1 cellular context compared by ENCODE assay signal in the genomic region with DNA sequence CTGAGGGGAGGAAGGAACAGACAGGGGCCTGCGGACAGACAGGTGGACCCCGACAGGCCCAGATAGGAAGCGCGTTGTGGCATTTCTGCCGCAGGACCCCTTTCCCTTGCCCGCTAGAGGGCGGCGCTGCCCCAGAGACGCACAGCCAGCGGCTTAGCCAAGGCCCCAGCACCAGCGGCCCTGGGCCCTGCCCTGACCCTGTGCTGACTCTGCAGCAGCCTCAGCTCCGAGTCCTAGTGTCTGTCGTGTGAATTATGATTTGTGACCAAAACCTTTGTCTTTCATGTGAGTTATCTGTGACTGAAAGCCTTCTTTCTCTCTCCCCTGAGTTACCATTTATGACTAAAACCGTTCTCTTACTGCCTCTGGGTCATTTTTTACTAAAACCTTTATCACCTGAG.
TF ChIP-seq lines count a peak whose summit lies in the region.

No MANE protein-coding gene starts in this region.

TF ChIP-seq in K562, 482 proteins besides CTCF, POLR2A, EP300 and RAD21 (continued from another document and continues in another):
- TF ChIP-seq ZNF316 (IDR thresholded peaks at IDR 0.05): peak; percentile 28; the same call in 1 of the 2 replicates
- peak in 1 of 2 experiments; percentile 38; a peak in 1 of 4 replicates for TF ChIP-seq MAZ (CRISPR knock-in tag; conservative IDR thresholded peaks at IDR 0.05 in 1 of 2, IDR thresholded peaks at IDR 0.05 in 1 of 2)
- no peak for TF ChIP-seq SAFB2 (IDR thresholded peaks at IDR 0.05; ENCODE audit: borderline replicate concordance, low read depth, low read length, severe bottlenecking)
- TF ChIP-seq, protein P1, sequence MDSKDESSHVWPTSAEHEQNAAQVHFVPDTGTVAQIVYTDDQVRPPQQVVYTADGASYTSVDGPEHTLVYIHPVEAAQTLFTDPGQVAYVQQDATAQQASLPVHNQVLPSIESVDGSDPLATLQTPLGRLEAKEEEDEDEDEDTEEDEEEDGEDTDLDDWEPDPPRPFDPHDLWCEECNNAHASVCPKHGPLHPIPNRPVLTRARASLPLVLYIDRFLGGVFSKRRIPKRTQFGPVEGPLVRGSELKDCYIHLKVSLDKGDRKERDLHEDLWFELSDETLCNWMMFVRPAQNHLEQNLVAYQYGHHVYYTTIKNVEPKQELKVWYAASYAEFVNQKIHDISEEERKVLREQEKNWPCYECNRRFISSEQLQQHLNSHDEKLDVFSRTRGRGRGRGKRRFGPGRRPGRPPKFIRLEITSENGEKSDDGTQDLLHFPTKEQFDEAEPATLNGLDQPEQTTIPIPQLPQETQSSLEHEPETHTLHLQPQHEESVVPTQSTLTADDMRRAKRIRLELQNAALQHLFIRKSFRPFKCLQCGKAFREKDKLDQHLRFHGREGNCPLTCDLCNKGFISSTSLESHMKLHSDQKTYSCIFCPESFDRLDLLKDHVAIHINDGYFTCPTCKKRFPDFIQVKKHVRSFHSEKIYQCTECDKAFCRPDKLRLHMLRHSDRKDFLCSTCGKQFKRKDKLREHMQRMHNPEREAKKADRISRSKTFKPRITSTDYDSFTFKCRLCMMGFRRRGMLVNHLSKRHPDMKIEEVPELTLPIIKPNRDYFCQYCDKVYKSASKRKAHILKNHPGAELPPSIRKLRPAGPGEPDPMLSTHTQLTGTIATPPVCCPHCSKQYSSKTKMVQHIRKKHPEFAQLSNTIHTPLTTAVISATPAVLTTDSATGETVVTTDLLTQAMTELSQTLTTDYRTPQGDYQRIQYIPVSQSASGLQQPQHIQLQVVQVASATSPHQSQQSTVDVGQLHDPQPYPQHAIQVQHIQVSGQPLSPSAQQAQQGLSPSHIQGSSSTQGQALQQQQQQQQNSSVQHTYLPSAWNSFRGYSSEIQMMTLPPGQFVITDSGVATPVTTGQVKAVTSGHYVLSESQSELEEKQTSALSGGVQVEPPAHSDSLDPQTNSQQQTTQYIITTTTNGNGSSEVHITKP (IDR thresholded peaks at IDR 0.05; ENCODE audit: partially characterized antibody): no peak
- TF ChIP-seq PHF21A (IDR thresholded peaks at IDR 0.05; ENCODE audit: borderline replicate concordance, low read depth): no peak
- TF ChIP-seq RCOR1 (IDR thresholded peaks at IDR 0.05; ENCODE audit: borderline replicate concordance in 1 of 2, low read depth in 2 of 2, low read length in 2 of 2): 0 out of 4 replicates have a peak, but pooled peaks of 1 of the 2 experiments have one; percentile 31
- TF ChIP-seq TCF7 (IDR thresholded peaks at IDR 0.05; ENCODE audit: borderline replicate concordance): peak; percentile 23; the same call in 1 of the 2 replicates
- TF ChIP-seq ELF4 (CRISPR knock-in tag; IDR thresholded peaks at IDR 0.05): no peak
- TF ChIP-seq ESRRA (IDR thresholded peaks at IDR 0.05; ENCODE audit: borderline replicate concordance, low read depth): peak; percentile 30; the same call in 1 of the 2 replicates
- TF ChIP-seq MTA2 (IDR thresholded peaks at IDR 0.05; ENCODE audit: low read depth): no peak
- 0 out of 2 replicates have a peak, but pooled peaks have one; percentile 47 for TF ChIP-seq ETV5 (CRISPR knock-in tag; IDR thresholded peaks at IDR 0.05; ENCODE audit: low read depth)
- no peak for TF ChIP-seq SRSF3 (IDR thresholded peaks at IDR 0.05; ENCODE audit: insufficient read depth, low read length)
- no peak for TF ChIP-seq ZNF165 (CRISPR knock-in tag; IDR thresholded peaks at IDR 0.05; ENCODE audit: borderline replicate concordance)
- TF ChIP-seq TEAD1 (CRISPR knock-in tag; IDR thresholded peaks at IDR 0.05): 0 out of 4 replicates have a peak, but pooled peaks of 1 of the 2 experiments have one; percentile 34
- TF ChIP-seq, protein P2, sequence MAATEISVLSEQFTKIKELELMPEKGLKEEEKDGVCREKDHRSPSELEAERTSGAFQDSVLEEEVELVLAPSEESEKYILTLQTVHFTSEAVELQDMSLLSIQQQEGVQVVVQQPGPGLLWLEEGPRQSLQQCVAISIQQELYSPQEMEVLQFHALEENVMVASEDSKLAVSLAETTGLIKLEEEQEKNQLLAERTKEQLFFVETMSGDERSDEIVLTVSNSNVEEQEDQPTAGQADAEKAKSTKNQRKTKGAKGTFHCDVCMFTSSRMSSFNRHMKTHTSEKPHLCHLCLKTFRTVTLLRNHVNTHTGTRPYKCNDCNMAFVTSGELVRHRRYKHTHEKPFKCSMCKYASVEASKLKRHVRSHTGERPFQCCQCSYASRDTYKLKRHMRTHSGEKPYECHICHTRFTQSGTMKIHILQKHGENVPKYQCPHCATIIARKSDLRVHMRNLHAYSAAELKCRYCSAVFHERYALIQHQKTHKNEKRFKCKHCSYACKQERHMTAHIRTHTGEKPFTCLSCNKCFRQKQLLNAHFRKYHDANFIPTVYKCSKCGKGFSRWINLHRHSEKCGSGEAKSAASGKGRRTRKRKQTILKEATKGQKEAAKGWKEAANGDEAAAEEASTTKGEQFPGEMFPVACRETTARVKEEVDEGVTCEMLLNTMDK (IDR thresholded peaks at IDR 0.05; ENCODE audit: borderline replicate concordance, insufficient read depth, low read depth, low read length, poor library complexity, severe bottlenecking): peak; percentile 56
- TF ChIP-seq, protein P3, sequence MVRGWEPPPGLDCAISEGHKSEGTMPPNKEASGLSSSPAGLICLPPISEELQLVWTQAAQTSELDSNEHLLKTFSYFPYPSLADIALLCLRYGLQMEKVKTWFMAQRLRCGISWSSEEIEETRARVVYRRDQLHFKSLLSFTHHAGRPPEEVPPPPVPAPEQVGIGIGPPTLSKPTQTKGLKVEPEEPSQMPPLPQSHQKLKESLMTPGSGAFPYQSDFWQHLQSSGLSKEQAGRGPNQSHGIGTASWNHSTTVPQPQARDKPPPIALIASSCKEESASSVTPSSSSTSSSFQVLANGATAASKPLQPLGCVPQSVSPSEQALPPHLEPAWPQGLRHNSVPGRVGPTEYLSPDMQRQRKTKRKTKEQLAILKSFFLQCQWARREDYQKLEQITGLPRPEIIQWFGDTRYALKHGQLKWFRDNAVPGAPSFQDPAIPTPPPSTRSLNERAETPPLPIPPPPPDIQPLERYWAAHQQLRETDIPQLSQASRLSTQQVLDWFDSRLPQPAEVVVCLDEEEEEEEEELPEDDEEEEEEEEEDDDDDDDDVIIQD (CRISPR knock-in tag; IDR thresholded peaks at IDR 0.05): no peak
- TF ChIP-seq, protein P4, sequence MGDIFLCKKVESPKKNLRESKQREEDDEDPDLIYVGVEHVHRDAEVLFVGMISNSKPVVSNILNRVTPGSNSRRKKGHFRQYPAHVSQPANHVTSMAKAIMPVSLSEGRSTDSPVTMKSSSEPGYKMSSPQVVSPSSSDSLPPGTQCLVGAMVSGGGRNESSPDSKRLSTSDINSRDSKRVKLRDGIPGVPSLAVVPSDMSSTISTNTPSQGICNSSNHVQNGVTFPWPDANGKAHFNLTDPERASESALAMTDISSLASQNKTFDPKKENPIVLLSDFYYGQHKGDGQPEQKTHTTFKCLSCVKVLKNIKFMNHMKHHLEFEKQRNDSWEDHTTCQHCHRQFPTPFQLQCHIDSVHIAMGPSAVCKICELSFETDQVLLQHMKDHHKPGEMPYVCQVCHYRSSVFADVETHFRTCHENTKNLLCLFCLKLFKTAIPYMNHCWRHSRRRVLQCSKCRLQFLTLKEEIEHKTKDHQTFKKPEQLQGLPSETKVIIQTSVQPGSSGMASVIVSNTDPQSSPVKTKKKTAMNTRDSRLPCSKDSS (IDR thresholded peaks at IDR 0.05; ENCODE audit: low read depth, partially characterized antibody): no peak
- TF ChIP-seq SNRNP70 (optimal IDR thresholded peaks at IDR 0.05; ENCODE audit: low read depth, low read length): no peak
- TF ChIP-seq KDM4B (IDR thresholded peaks at IDR 0.05; ENCODE audit: borderline replicate concordance in 2 of 2, low read depth in 1 of 2): 0 out of 4 replicates have a peak, but pooled peaks of 1 of the 2 experiments have one; percentile 41
- TF ChIP-seq, protein P5, sequence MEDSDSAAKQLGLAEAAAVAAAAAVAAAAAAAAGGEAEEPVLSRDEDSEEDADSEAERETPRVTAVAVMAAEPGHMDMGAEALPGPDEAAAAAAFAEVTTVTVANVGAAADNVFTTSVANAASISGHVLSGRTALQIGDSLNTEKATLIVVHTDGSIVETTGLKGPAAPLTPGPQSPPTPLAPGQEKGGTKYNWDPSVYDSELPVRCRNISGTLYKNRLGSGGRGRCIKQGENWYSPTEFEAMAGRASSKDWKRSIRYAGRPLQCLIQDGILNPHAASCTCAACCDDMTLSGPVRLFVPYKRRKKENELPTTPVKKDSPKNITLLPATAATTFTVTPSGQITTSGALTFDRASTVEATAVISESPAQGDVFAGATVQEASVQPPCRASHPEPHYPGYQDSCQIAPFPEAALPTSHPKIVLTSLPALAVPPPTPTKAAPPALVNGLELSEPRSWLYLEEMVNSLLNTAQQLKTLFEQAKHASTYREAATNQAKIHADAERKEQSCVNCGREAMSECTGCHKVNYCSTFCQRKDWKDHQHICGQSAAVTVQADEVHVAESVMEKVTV (CRISPR knock-in tag; IDR thresholded peaks at IDR 0.05): peak; percentile 89
- TF ChIP-seq BHLHE40 (IDR thresholded peaks at IDR 0.05; ENCODE audit: low read length): peak; percentile 67
- TF ChIP-seq BRF1 (IDR thresholded peaks at IDR 0.05; ENCODE audit: borderline replicate concordance, extremely low read depth, insufficient read length): no peak
- TF ChIP-seq CTBP1 (IDR thresholded peaks at IDR 0.05; ENCODE audit: borderline replicate concordance): peak; percentile 55; the same call in 1 of the 2 replicates
- no peak for TF ChIP-seq MECOM (CRISPR knock-in tag; IDR thresholded peaks at IDR 0.05)
- TF ChIP-seq RB1 (IDR thresholded peaks at IDR 0.05; ENCODE audit: low read depth): peak; percentile 93
- peak; percentile 63; the same call in 1 of the 2 replicates for TF ChIP-seq ZNF12 (CRISPR knock-in tag; IDR thresholded peaks at IDR 0.05)
- TF ChIP-seq MBD2 (IDR thresholded peaks at IDR 0.05; ENCODE audit: borderline replicate concordance, low read depth): no peak
- no peak for TF ChIP-seq GTF2E2 (tag; IDR thresholded peaks at IDR 0.05)
- TF ChIP-seq, protein P6, sequence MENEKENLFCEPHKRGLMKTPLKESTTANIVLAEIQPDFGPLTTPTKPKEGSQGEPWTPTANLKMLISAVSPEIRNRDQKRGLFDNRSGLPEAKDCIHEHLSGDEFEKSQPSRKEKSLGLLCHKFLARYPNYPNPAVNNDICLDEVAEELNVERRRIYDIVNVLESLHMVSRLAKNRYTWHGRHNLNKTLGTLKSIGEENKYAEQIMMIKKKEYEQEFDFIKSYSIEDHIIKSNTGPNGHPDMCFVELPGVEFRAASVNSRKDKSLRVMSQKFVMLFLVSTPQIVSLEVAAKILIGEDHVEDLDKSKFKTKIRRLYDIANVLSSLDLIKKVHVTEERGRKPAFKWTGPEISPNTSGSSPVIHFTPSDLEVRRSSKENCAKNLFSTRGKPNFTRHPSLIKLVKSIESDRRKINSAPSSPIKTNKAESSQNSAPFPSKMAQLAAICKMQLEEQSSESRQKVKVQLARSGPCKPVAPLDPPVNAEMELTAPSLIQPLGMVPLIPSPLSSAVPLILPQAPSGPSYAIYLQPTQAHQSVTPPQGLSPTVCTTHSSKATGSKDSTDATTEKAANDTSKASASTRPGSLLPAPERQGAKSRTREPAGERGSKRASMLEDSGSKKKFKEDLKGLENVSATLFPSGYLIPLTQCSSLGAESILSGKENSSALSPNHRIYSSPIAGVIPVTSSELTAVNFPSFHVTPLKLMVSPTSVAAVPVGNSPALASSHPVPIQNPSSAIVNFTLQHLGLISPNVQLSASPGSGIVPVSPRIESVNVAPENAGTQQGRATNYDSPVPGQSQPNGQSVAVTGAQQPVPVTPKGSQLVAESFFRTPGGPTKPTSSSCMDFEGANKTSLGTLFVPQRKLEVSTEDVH (IDR thresholded peaks at IDR 0.05; ENCODE audit: low read depth, partially characterized antibody): no peak
- TF ChIP-seq, protein P7, sequence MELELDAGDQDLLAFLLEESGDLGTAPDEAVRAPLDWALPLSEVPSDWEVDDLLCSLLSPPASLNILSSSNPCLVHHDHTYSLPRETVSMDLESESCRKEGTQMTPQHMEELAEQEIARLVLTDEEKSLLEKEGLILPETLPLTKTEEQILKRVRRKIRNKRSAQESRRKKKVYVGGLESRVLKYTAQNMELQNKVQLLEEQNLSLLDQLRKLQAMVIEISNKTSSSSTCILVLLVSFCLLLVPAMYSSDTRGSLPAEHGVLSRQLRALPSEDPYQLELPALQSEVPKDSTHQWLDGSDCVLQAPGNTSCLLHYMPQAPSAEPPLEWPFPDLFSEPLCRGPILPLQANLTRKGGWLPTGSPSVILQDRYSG (tag; conservative IDR thresholded peaks at IDR 0.05; ENCODE audit: low read depth): no peak
- TF ChIP-seq, protein P8, sequence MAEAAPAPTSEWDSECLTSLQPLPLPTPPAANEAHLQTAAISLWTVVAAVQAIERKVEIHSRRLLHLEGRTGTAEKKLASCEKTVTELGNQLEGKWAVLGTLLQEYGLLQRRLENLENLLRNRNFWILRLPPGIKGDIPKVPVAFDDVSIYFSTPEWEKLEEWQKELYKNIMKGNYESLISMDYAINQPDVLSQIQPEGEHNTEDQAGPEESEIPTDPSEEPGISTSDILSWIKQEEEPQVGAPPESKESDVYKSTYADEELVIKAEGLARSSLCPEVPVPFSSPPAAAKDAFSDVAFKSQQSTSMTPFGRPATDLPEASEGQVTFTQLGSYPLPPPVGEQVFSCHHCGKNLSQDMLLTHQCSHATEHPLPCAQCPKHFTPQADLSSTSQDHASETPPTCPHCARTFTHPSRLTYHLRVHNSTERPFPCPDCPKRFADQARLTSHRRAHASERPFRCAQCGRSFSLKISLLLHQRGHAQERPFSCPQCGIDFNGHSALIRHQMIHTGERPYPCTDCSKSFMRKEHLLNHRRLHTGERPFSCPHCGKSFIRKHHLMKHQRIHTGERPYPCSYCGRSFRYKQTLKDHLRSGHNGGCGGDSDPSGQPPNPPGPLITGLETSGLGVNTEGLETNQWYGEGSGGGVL (CRISPR knock-in tag; IDR thresholded peaks at IDR 0.05): no peak
- TF ChIP-seq, protein P9, sequence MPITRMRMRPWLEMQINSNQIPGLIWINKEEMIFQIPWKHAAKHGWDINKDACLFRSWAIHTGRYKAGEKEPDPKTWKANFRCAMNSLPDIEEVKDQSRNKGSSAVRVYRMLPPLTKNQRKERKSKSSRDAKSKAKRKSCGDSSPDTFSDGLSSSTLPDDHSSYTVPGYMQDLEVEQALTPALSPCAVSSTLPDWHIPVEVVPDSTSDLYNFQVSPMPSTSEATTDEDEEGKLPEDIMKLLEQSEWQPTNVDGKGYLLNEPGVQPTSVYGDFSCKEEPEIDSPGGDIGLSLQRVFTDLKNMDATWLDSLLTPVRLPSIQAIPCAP (CRISPR knock-in tag; IDR thresholded peaks at IDR 0.05; ENCODE audit: borderline replicate concordance): no peak
- TF ChIP-seq ZFP1 (CRISPR knock-in tag; IDR thresholded peaks at IDR 0.05): no peak
- no peak for TF ChIP-seq GABPB1 (CRISPR knock-in tag; IDR thresholded peaks at IDR 0.05)
- TF ChIP-seq ZBTB8A (IDR thresholded peaks at IDR 0.05; ENCODE audit: partially characterized antibody): no peak
- peak; percentile 70; the same call in 1 of the 2 replicates for TF ChIP-seq XRCC5 (IDR thresholded peaks at IDR 0.05; ENCODE audit: low read depth, low read length)
- TF ChIP-seq CBFA2T3 (IDR thresholded peaks at IDR 0.05): 0 out of 2 replicates have a peak, but pooled peaks have one; percentile 10
- no peak for TF ChIP-seq TAF15 (IDR thresholded peaks at IDR 0.05; ENCODE audit: low read depth, low read length)
- no peak for TF ChIP-seq HNRNPL (IDR thresholded peaks at IDR 0.05; ENCODE audit: low read depth, low read length)
- no peak for TF ChIP-seq CHD1 (IDR thresholded peaks at IDR 0.05; ENCODE audit: low read length)
